20 cellular contexts compared by ENCODE assay signal in the genomic region with DNA sequence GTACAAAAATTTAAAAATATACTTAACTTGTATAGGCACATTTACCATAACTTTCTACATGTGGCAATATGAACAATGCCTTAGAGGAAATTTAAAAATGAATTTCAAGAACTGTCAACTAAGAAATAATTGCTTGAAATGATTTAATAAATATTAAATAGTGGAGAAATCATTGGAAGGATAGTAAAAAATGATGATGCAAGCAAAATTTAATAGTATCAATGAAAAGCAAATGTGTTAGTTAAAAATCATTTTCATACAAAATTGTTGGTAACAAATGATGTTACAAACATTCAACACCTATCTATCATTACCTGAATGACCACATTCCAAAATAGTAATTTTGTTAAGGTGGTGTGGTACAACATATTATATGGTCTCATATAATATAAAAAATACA.
DNase-seq lines count a peak whose midpoint lies in the region; ATAC-seq, FAIRE-seq and TF ChIP-seq lines count a peak whose summit lies in the region.
"Had no signal": no experiment of that assay in that cellular context is flagged by ENCODE, and none has a peak within 500 bp of the region (broad histone marks: within the 10 kb centered on the region; RNA-seq: fewer than 3 reads in every experiment).

No MANE protein-coding gene starts in this region.

- H3K27ac ChIP-seq in A549, result no peak overlapping the region
- H3K27ac ChIP-seq in IMR-90 (ENCODE audit: insufficient read depth, low read length), result no peak overlapping the region
- H3K27ac ChIP-seq in H1 (ENCODE audit: low read depth, low read length), result no peak overlapping the region
- no peak overlapping the region for H3K27ac ChIP-seq in pancreas

- no peak overlapping the region for H2BK12ac ChIP-seq in H1 (ENCODE audit: low read depth, low read length)

- DNase-seq in A549 (ENCODE audit: low read depth in 1 of 2, low spot score in 1 of 2), result no peak
- DNase-seq in IMR-90, result no peak
- no peak for DNase-seq in H1 (ENCODE audit: low read depth in 1 of 2, low spot score in 2 of 2)
- DNase-seq in pancreas, result no peak
- DNase-seq in T1000 (lab: John Stamatoyannopoulos, UW), result no peak
- no peak for DNase-seq in ureter (ENCODE audit: low spot score)
- DNase-seq in activated naive CD4-positive, alpha-beta T cell treated with Interleukin-2 at 50 U/mL for 16 hours, result no peak
- DNase-seq: 8988T; C1 segment of cervical spinal cord; Calu3; CD4-positive, alpha-beta memory T cell; COR-L47; DMS53; DMS79 treated with DMSO at 0.1 percent for 48 hours; GDM1; H7; HCEC 1CT had no signal

- H3K9me3 ChIP-seq in A549 (no peaks in the 10 kb centered on the region), IMR-90 (ENCODE audit: control insufficient read depth, insufficient read depth, low read length) (no peaks in the 10 kb centered on the region), H1 (ENCODE audit: insufficient read depth in 2 of 2, low read depth in 1 of 2, low read length in 1 of 2) (no peaks in the 10 kb centered on the region), pancreas (no peaks in the 10 kb centered on the region)

- H2AK9ac ChIP-seq in IMR-90 (replicated peaks; ENCODE audit: low read depth, low read length, poor library complexity), result no peak overlapping the region

- H4K8ac ChIP-seq in IMR-90 (ENCODE audit: low read depth in 2 of 2, low read length in 2 of 2) (no peak overlapping the region), H1 (ENCODE audit: extremely low read depth, insufficient read depth, low read length) (no peak overlapping the region)

- H4K91ac ChIP-seq in IMR-90 (ENCODE audit: insufficient read depth, low read depth, low read length), result no peak overlapping the region
- H4K91ac ChIP-seq in H1 (replicated peaks; ENCODE audit: insufficient read length, low read length), result no peak overlapping the region

- dilution Hi-C loops in IMR-90 (cut with HindIII; ENCODE audit: low sequenced_read_pairs, unreplicated experiment), result no loop called here

- H3K4me1 ChIP-seq in A549, result no peaks in the 10 kb centered on the region
- H3K4me1 ChIP-seq in IMR-90 (ENCODE audit: control insufficient read depth, insufficient read depth, low read length), result no peaks in the 10 kb centered on the region
- no peaks in the 10 kb centered on the region for H3K4me1 ChIP-seq in H1 (replicated peaks in 1 of 4; ENCODE audit: control insufficient read depth in 3 of 4, insufficient read depth in 4 of 4, low read length in 3 of 4)
- H3K4me1 ChIP-seq in pancreas, result no peaks in the 10 kb centered on the region

- H3K27me3 ChIP-seq in IMR-90 (ENCODE audit: control insufficient read depth, insufficient read depth, low read length) (no peaks in the 10 kb centered on the region), H1 (replicated peaks in 1 of 4; ENCODE audit: control insufficient read depth in 3 of 4, extremely low read depth in 1 of 4, insufficient read depth in 3 of 4, low read length in 3 of 4) (no peaks in the 10 kb centered on the region), pancreas (no peaks in the 10 kb centered on the region)

- no peaks in the 10 kb centered on the region for H3K9me1 ChIP-seq in IMR-90 (ENCODE audit: insufficient read depth, low read length)

- TF ChIP-seq POLR2A in A549 (IDR thresholded peaks at IDR 0.05; ENCODE audit: low read length), result no peak
- TF ChIP-seq POLR2A in IMR-90 (IDR thresholded peaks at IDR 0.05; ENCODE audit: low read depth, low read length), result no peak
- TF ChIP-seq POLR2A in H1 (IDR thresholded peaks at IDR 0.05; ENCODE audit: control extremely low read depth in 1 of 2, low read depth in 2 of 2, low read length in 2 of 2), result no peak

- no peak for TF ChIP-seq RAD21 in A549 (conservative IDR thresholded peaks at IDR 0.05 in 1 of 2, IDR thresholded peaks at IDR 0.05 in 1 of 2)
- TF ChIP-seq RAD21 in IMR-90 (IDR thresholded peaks at IDR 0.05; ENCODE audit: low read length), result no peak
- no peak for TF ChIP-seq RAD21 in H1 (IDR thresholded peaks at IDR 0.05 in 1 of 2, conservative IDR thresholded peaks at IDR 0.05 in 1 of 2; ENCODE audit: low read depth in 2 of 2, low read length in 2 of 2)

- CTCF ChIA-PET in A549 (lab: Yijun Ruan, JAX), result no interaction called here
- CTCF ChIA-PET in IMR-90 (lab: Yijun Ruan, JAX), result interaction anchor here (0.6 kb wide), 1 partner anchor 358 kb away, joined by 4 read pairs; no protein-coding TSS in a partner anchor
- CTCF ChIA-PET in H1 (lab: Charles Lee; ENCODE audit: partially characterized antibody), result no interaction called here

- no peaks in the 10 kb centered on the region for H3K79me2 ChIP-seq in H1 (ENCODE audit: control insufficient read depth in 1 of 2, insufficient read depth in 2 of 2, low read length in 2 of 2)

- H3K79me1 ChIP-seq in IMR-90 (ENCODE audit: low read depth in 1 of 2, low read length in 2 of 2), result no peaks in the 10 kb centered on the region
- H3K79me1 ChIP-seq in H1 (ENCODE audit: low read depth, low read length), result no peaks in the 10 kb centered on the region

- TF ChIP-seq EP300 in A549 (IDR thresholded peaks at IDR 0.05), result no peak
- TF ChIP-seq EP300 in H1 (IDR thresholded peaks at IDR 0.05; ENCODE audit: borderline replicate concordance in 1 of 2, low read depth in 2 of 2, low read length in 2 of 2), result no peak

- H3K4me2 ChIP-seq in A549 (no peak overlapping the region), IMR-90 (ENCODE audit: low read depth, low read length) (no peak overlapping the region), H1 (ENCODE audit: insufficient read depth in 1 of 2, low read depth in 2 of 2, low read length in 2 of 2) (no peak overlapping the region)
- H3K4me2 ChIP-seq: GM23338 had no signal

- H3K4ac ChIP-seq in IMR-90 (ENCODE audit: low read depth, low read length) (no peak overlapping the region), H1 (replicated peaks; ENCODE audit: insufficient read length, low read depth, low read length) (no peak overlapping the region)

- H3K9ac ChIP-seq in IMR-90 (ENCODE audit: low read depth, low read length) (no peak overlapping the region), H1 (replicated peaks in 1 of 4; ENCODE audit: extremely low read depth in 1 of 4, low read depth in 3 of 4, low read length in 3 of 4) (no peak overlapping the region)

- H3K14ac ChIP-seq in IMR-90 (replicated peaks; ENCODE audit: low read depth, low read length) (no peak overlapping the region), H1 (ENCODE audit: insufficient read length) (no peak overlapping the region)

- TF ChIP-seq CTCF in A549 (IDR thresholded peaks at IDR 0.05) (no peak), IMR-90 (conservative IDR thresholded peaks at IDR 0.05; ENCODE audit: low read depth, low read length) (no peak), H1 (IDR thresholded peaks at IDR 0.05; ENCODE audit: control extremely low read depth in 1 of 3, insufficient read depth in 1 of 3, low read depth in 1 of 3, low read length in 3 of 3) (no peak), pancreas (IDR thresholded peaks at IDR 0.05) (no peak)

- H4K20me1 ChIP-seq in IMR-90 (ENCODE audit: insufficient read depth, low read length) (no peaks in the 10 kb centered on the region), H1 (replicated peaks in 1 of 2; ENCODE audit: control insufficient read depth in 1 of 2, insufficient read depth in 2 of 2, low read length in 2 of 2) (no peaks in the 10 kb centered on the region)

- no peak overlapping the region for H3K18ac ChIP-seq in IMR-90 (ENCODE audit: low read depth, low read length)
- H3K18ac ChIP-seq in H1 (ENCODE audit: extremely low read depth, low read length), result no peak overlapping the region

- H2BK120ac ChIP-seq in IMR-90 (ENCODE audit: low read depth, low read length) (no peak overlapping the region), H1 (replicated peaks; ENCODE audit: low read depth, low read length) (no peak overlapping the region)

- H3K36me3 ChIP-seq in IMR-90 (ENCODE audit: control insufficient read depth, insufficient read depth, low read length), result no peaks in the 10 kb centered on the region
- no peaks in the 10 kb centered on the region for H3K36me3 ChIP-seq in H1 (ENCODE audit: control insufficient read depth in 2 of 4, insufficient read depth in 4 of 4, low read length in 3 of 4)
- no peaks in the 10 kb centered on the region for H3K36me3 ChIP-seq in pancreas

- no peak overlapping the region for H2AFZ ChIP-seq in IMR-90 (replicated peaks; ENCODE audit: low read length, poor library complexity)
- H2AFZ ChIP-seq in H1 (ENCODE audit: low read length), result no peak overlapping the region
- H2AFZ ChIP-seq: GM23338 had no signal

- H2AK5ac ChIP-seq in IMR-90 (ENCODE audit: low read depth, low read length), result no peak overlapping the region
- H2AK5ac ChIP-seq in H1 (ENCODE audit: low read depth, low read length), result no peak overlapping the region

- intact Hi-C loops in IMR-90 (cut with micrococcal nuclease), result no loop called here
- intact Hi-C loops in pancreas (cut with DNase I), result no loop called here

- peak; percentile 56 for FAIRE-seq in A549 (lab: Jason Lieb, UNC)
- FAIRE-seq in H1 (lab: Jason Lieb, UNC), result no peak
- FAIRE-seq in pancreas (lab: Jason Lieb, UNC), result peak; percentile 80
- FAIRE-seq: GM12878, GM19239 had no signal

- no peak overlapping the region for H3K23ac ChIP-seq in IMR-90 (ENCODE audit: low read depth, low read length)
- no peak overlapping the region for H3K23ac ChIP-seq in H1 (ENCODE audit: insufficient read length)

- no peak for ATAC-seq in A549
- no peak for ATAC-seq in IMR-90 (ENCODE audit: low read depth)
- ATAC-seq in pancreas, result no peak
- ATAC-seq: GM12878, GM23338 had no signal

- in situ Hi-C loops in IMR-90 (cut with MboI; ENCODE audit: low sequenced_read_pairs), result no loop called here

- H4K5ac ChIP-seq in IMR-90 (ENCODE audit: low read depth, low read length) (no peak overlapping the region), H1 (ENCODE audit: insufficient read length, low read depth, low read length) (no peak overlapping the region)

- H3K56ac ChIP-seq in IMR-90 (ENCODE audit: extremely low read depth, insufficient read depth, low read length), result no peak overlapping the region
- no peak overlapping the region for H3K56ac ChIP-seq in H1 (replicated peaks; ENCODE audit: insufficient read length, low read depth, low read length)

- POLR2A ChIA-PET in A549 (lab: Yijun Ruan, JAX), result no interaction called here
- POLR2A ChIA-PET in IMR-90 (lab: Charles Lee; ENCODE audit: unreplicated experiment), result no interaction called here
- POLR2A ChIA-PET in H1 (lab: Charles Lee; ENCODE audit: partially characterized antibody), result no interaction called here

- no peak overlapping the region for H2BK20ac ChIP-seq in IMR-90 (ENCODE audit: low read depth, low read length)
- no peak overlapping the region for H2BK20ac ChIP-seq in H1 (ENCODE audit: low read length)

- BruUV-seq in IMR-90 (replicated peaks; lab: Mats Ljungman, UMichigan), result no TSS peak

- H2BK5ac ChIP-seq in IMR-90 (ENCODE audit: low read depth, low read length, poor library complexity, severe bottlenecking) (no peak overlapping the region), H1 (ENCODE audit: low read depth, low read length) (no peak overlapping the region)

- H3K23me2 ChIP-seq in H1 (ENCODE audit: low read depth, low read length), result no peaks in the 10 kb centered on the region

- H2BK15ac ChIP-seq in IMR-90 (ENCODE audit: low read depth, low read length) (no peak overlapping the region), H1 (ENCODE audit: low read length) (no peak overlapping the region)

- H3K4me3 ChIP-seq in A549 (no peak overlapping the region), IMR-90 (ENCODE audit: insufficient read depth, low read depth, low read length) (no peak overlapping the region), H1 (ENCODE audit: extremely low read depth in 1 of 4, insufficient read depth in 2 of 4, low read depth in 3 of 4, low read length in 4 of 4) (no peak overlapping the region), pancreas (no peak overlapping the region)
- H3K4me3 ChIP-seq: GM12878, GM23338 had no signal

Comparison
In these comparisons a context has a peak if more than half of its experiments do, and no peak if none do; other contexts are left out.
1. Of the 18 proteins assayed by ChIP-seq in both H1 and A549: peak only in H1: none; only in A549: none; in both: MAFK; in neither: 17.